Comparison of ENCODE assay signal across 17 cellular contexts in the genomic region with DNA sequence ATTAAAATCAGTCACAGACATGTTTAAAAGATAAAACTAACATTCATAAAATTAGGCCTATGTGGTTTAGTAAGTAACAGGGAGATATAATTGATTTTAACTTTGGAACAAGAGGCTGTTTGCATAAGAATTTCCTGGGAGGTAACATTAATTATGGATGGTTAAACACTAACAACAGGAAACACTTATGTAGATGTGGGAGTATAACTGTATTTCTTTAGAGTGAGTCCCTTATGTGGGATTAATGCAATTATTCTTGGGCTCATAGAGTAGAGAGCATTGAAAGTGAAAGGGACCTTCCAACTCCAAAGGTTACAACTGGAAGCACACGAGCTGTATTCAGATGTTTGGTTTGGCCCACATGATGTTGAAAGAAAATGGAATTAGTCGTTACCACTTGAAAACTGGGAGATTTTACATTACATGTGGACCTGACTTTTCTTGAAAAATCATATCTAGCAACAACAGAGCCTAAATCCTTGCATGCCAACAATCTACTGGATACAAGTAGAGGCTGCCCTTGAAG. TPM values are rescaled to one million over a fixed set of nuclear protein-coding genes. Genes with fewer than 3 reads are reported as not detected.
DNase-seq lines count a peak whose midpoint lies in the region; ATAC-seq and TF ChIP-seq lines count a peak whose summit lies in the region.
"Had no signal": no experiment of that assay in that cellular context is flagged by ENCODE, and none has a peak within 500 bp of the region (broad histone marks: within the 10 kb centered on the region; RNA-seq: fewer than 3 reads in every experiment).

No MANE protein-coding gene starts in this region.

- H3K9me2 ChIP-seq in hepatocyte (replicated peaks; ENCODE audit: insufficient read depth) = no peaks in the 10 kb centered on the region

- H3K9me3 ChIP-seq in ascending aorta = peaks cover 0 to 5% of the 10 kb centered on the region in 2 donors
- H3K9me3 ChIP-seq in osteoblast (ENCODE audit: low read depth, low read length) = no peaks in the 10 kb centered on the region
- no peaks in the 10 kb centered on the region for H3K9me3 ChIP-seq in vagina
- peaks cover 15% of the 10 kb centered on the region for H3K9me3 ChIP-seq in hepatocyte (ENCODE audit: low read depth)

- H3K4me2 ChIP-seq in osteoblast (ENCODE audit: insufficient read depth, low read length) = no peak overlapping the region
- H3K4me2 ChIP-seq in hepatocyte = no peak overlapping the region
- H3K4me2 ChIP-seq: BLaER1 treated with 17β-estradiol and CSF1 and Interleukin-3, amounts not matched to agents 10 nM and 100 nM had no signal

- H2AFZ ChIP-seq in osteoblast (ENCODE audit: low read length) (peak overlapping the region; percentile 26), hepatocyte (no peak overlapping the region)

- H4K20me1 ChIP-seq in osteoblast (ENCODE audit: insufficient read depth, low read length) = no peaks in the 10 kb centered on the region
- no peaks in the 10 kb centered on the region for H4K20me1 ChIP-seq in hepatocyte (ENCODE audit: insufficient read depth, poor library complexity, severe bottlenecking)
- H4K20me1 ChIP-seq: BLaER1 treated with 17β-estradiol and CSF1 and Interleukin-3, amounts not matched to agents 10 nM and 100 nM had no signal

- intact Hi-C loops in left ventricle myocardium superior (cut with micrococcal nuclease) = no loop called here
- intact Hi-C loops in left cardiac atrium (cut with DNase I) = no loop called here
- intact Hi-C loops in ascending aorta (cut with DNase I) = no loop called here
- intact Hi-C loops in vagina (cut with DNase I) = no loop called here

- peak overlapping the region; percentile 37 to 51 for H3K27ac ChIP-seq in ascending aorta
- no peak overlapping the region for H3K27ac ChIP-seq in osteoblast (ENCODE audit: low read depth, low read length)
- H3K27ac ChIP-seq in vagina = peak overlapping the region; percentile 37
- no peak overlapping the region for H3K27ac ChIP-seq in hepatocyte
- H3K27ac ChIP-seq: 22Rv1; BLaER1 treated with 17β-estradiol and CSF1 and Interleukin-3, amounts not matched to agents 10 nM and 100 nM; HL-60 had no signal

- DNase-seq in left ventricle myocardium superior (no peak), left cardiac atrium (no peak), ascending aorta (ENCODE audit: low spot score in 2 of 2) (no peak), osteoblast (ENCODE audit: insufficient read length, low spot score, missing footprints) (no peak), vagina (ENCODE audit: extremely low spot score in 2 of 2) (no peak), hepatocyte (ENCODE audit: low spot score) (no peak), islet precursor cell (no peak)
- no peak for DNase-seq in stimulated activated CD4-positive, alpha-beta T cell treated with anti-CD3 and anti-CD28 coated beads, Interleukin-1b, Interleukin-23, amount 100 ng/mL, for 48 hours
- DNase-seq: AML-193; CD4-positive, CD25-positive, alpha-beta regulatory T cell; DMS53; GF-D8; GOT3; HCEC 1CT had no signal

- WGBS in hepatocyte (ENCODE audit: low lambda C conversion rate, missing lambda C conversion rate) = 93% methylated on average over 2 of the region's 2 CpGs

- no peak for TF ChIP-seq CTCF in ascending aorta (IDR thresholded peaks at IDR 0.05)
- TF ChIP-seq CTCF in osteoblast (IDR thresholded peaks at IDR 0.05; ENCODE audit: extremely low read depth, low read depth, low read length) = no peak
- TF ChIP-seq CTCF in vagina (IDR thresholded peaks at IDR 0.05) = no peak
- no peak for TF ChIP-seq CTCF in hepatocyte (IDR thresholded peaks at IDR 0.05; ENCODE audit: poor library complexity)

- no peaks in the 10 kb centered on the region for H3K79me2 ChIP-seq in osteoblast (ENCODE audit: insufficient read depth, low read length)
- H3K79me2 ChIP-seq in hepatocyte = no peaks in the 10 kb centered on the region

- H3K4me3 ChIP-seq in ascending aorta = no peak overlapping the region
- no peak overlapping the region for H3K4me3 ChIP-seq in osteoblast (ENCODE audit: insufficient read depth, low read length)
- no peak overlapping the region for H3K4me3 ChIP-seq in vagina
- no peak overlapping the region for H3K4me3 ChIP-seq in hepatocyte
- H3K4me3 ChIP-seq: BLaER1 treated with 17β-estradiol and CSF1 and Interleukin-3, amounts not matched to agents 10 nM and 100 nM had no signal

- TF ChIP-seq POLR2A in vagina (IDR thresholded peaks at IDR 0.05) = no peak

- H3K27me3 ChIP-seq in ascending aorta = no peaks in the 10 kb centered on the region
- H3K27me3 ChIP-seq in osteoblast (ENCODE audit: insufficient read depth, low read length) = no peaks in the 10 kb centered on the region
- no peaks in the 10 kb centered on the region for H3K27me3 ChIP-seq in vagina
- no peaks in the 10 kb centered on the region for H3K27me3 ChIP-seq in hepatocyte
- H3K27me3 ChIP-seq: BLaER1 treated with 17β-estradiol and CSF1 and Interleukin-3, amounts not matched to agents 10 nM and 100 nM had no signal

- H3K36me3 ChIP-seq in ascending aorta (no peaks in the 10 kb centered on the region), osteoblast (ENCODE audit: insufficient read depth, low read length) (no peaks in the 10 kb centered on the region), vagina (no peaks in the 10 kb centered on the region), hepatocyte (replicated peaks; ENCODE audit: insufficient read depth, low read depth) (no peaks in the 10 kb centered on the region)
- H3K36me3 ChIP-seq: BLaER1 treated with 17β-estradiol and CSF1 and Interleukin-3, amounts not matched to agents 10 nM and 100 nM had no signal

- ATAC-seq in left ventricle myocardium superior = peak; percentile 23
- ATAC-seq in left cardiac atrium = no peak

- H3K4me1 ChIP-seq in ascending aorta (peaks cover 0 to 6% of the 10 kb centered on the region in 2 donors), osteoblast (ENCODE audit: insufficient read depth, low read length) (no peaks in the 10 kb centered on the region), vagina (peaks cover 4% of the 10 kb centered on the region), hepatocyte (ENCODE audit: insufficient read depth) (no peaks in the 10 kb centered on the region)
- H3K4me1 ChIP-seq: BLaER1 treated with 17β-estradiol and CSF1 and Interleukin-3, amounts not matched to agents 10 nM and 100 nM had no signal

RNA-seq across cellular contexts. Expression of a gene that starts 53.5 kb away (rescaled TPM):
- total RNA-seq in left ventricle myocardium superior (not detected), left cardiac atrium (under 1 TPM; 0.18 to 0.29 TPM), ascending aorta (not detected), osteoblast (under 0.01 and 0.36 TPM in 2 replicates), vagina (53.0 TPM), hepatocyte (0.88 and 1.6 TPM in 2 replicates)
- 0.56 and 0.64 TPM in 2 replicates for polyA plus RNA-seq in hepatocyte
- total RNA-seq: CD4-positive, CD25-positive, alpha-beta regulatory T cell had no signal
- polyA plus RNA-seq: CD4-positive, CD25-positive, alpha-beta regulatory T cell had no signal

Comparison
In these comparisons a context has a peak if more than half of its experiments do, and no peak if none do; other contexts are left out.
1. H3K27ac ChIP-seq: peak in ascending aorta (2 of 2) and vagina (single experiment); none in osteoblast (single experiment) and hepatocyte (single experiment).
2. RNA of a gene that starts 53.5 kb away (total RNA-seq): 53.0 TPM in vagina (single experiment); 0.88 to 1.6 TPM in hepatocyte, under 0.01 to 0.36 TPM in osteoblast, 0.18 to 0.29 TPM in left cardiac atrium, not detected in left ventricle myocardium superior (single experiment) and not detected in ascending aorta (single experiment); every median in the first group is over 10 times any median in the second.